In genomic region chr9:114214686-114215397, GRCh38 we compare ENCODE assay signal across 25 cellular contexts. TPM values are rescaled to one million over a fixed set of nuclear protein-coding genes. Genes with fewer than 3 reads are reported as not detected.
DNase-seq lines count a peak whose midpoint lies in the region; ATAC-seq and TF ChIP-seq lines count a peak whose summit lies in the region.
"Had no signal": no experiment of that assay in that cellular context is flagged by ENCODE, and none has a peak within 500 bp of the region (broad histone marks: within the 10 kb centered on the region; RNA-seq: fewer than 3 reads in every experiment).

No MANE protein-coding gene starts in this region.

- in situ Hi-C loops in gastrocnemius medialis (cut with MboI; ENCODE audit: low sequenced_read_pairs in 4 of 4) = loop anchor here in 1 of 4 donors (5.0 kb wide), 1 partner anchor 38 kb away; no protein-coding TSS in a partner anchor

- H3K9me3 ChIP-seq in MG63 (no peaks in the 10 kb centered on the region), right atrium auricular region (no peaks in the 10 kb centered on the region), gastrocnemius medialis (no peaks in the 10 kb centered on the region)
- H3K9me3 ChIP-seq: BLaER1, neutrophil, transverse colon had no signal

- H3K4me1 ChIP-seq in right atrium auricular region (peaks cover 0 to 50% of the 10 kb centered on the region in 2 donors), gastrocnemius medialis (peaks cover 16 to 20% of the 10 kb centered on the region in 2 donors)

- ATAC-seq in gastrocnemius medialis = peak; percentile 78 to 79
- no peak for ATAC-seq in HG02885 (IDR thresholded peaks at IDR 0.05; ENCODE audit: poor library complexity, unreplicated experiment)

- no peaks in the 10 kb centered on the region for H3K27me3 Mint-ChIP-seq in Calu3 (ENCODE audit: unreplicated experiment)
- H3K27me3 Mint-ChIP-seq: stimulated activated naive CD8-positive, alpha-beta T cell treated with anti-CD3 and anti-CD28 coated beads, Interleukin-15, Interleukin-2, amounts not matched to agents 100 ng/mL and 50 ng/mL, for 24 hours had no signal

- DNase-seq in MG63 (peak; percentile 36), coronary artery (ENCODE audit: low spot score) (no peak), right atrium auricular region (ENCODE audit: low spot score) (no peak), gastrocnemius medialis (peak; percentile 20 to 48), NAMALWA (ENCODE audit: low spot score) (no peak), medulla oblongata (ENCODE audit: extremely low spot score) (no peak), Calu3 (no peak)
- DNase-seq: ACHN; activated CD4-positive, alpha-beta T cell treated with anti-CD3 and anti-CD28 coated beads, Interleukin-2, amount 50 U/mL, for 4 hours; activated CD4-positive, CD25-positive, alpha-beta regulatory T cell; activated naive CD4-positive, alpha-beta T cell treated with Interleukin-2 at 50 U/mL for 16 hours; cortex of kidney; endodermal cell; GOT3; kidney; NCI-H1417; NCI-H2081; NCI-H2227 treated with DMSO at 0.1 percent for 48 hours; transverse colon had no signal

- intact Hi-C loops in gastrocnemius medialis (cut with DNase I; ENCODE audit: low total_unique reads) (no loop called here), Calu3 (cut with micrococcal nuclease; ENCODE audit: unreplicated experiment) (no loop called here)

- H3K36me3 ChIP-seq in MG63 (no peaks in the 10 kb centered on the region; the same call in 1 of the 2 replicates), right atrium auricular region (no peaks in the 10 kb centered on the region), gastrocnemius medialis (no peaks in the 10 kb centered on the region)
- H3K36me3 ChIP-seq: neutrophil, transverse colon had no signal

- TF ChIP-seq CTCF in coronary artery (IDR thresholded peaks at IDR 0.05) = no peak
- TF ChIP-seq CTCF in right atrium auricular region (IDR thresholded peaks at IDR 0.05) = no peak
- no peak for TF ChIP-seq CTCF in gastrocnemius medialis (IDR thresholded peaks at IDR 0.05 in 4 of 5, conservative IDR thresholded peaks at IDR 0.05 in 1 of 5)
- no peak for TF ChIP-seq CTCF in Calu3 (IDR thresholded peaks at IDR 0.05; ENCODE audit: unreplicated experiment)

- H3K27ac Mint-ChIP-seq in Calu3 (ENCODE audit: unreplicated experiment) = no peak overlapping the region
- H3K27ac Mint-ChIP-seq: endodermal cell; stimulated activated naive CD8-positive, alpha-beta T cell treated with anti-CD3 and anti-CD28 coated beads, Interleukin-15, Interleukin-2, amounts not matched to agents 100 ng/mL and 50 ng/mL, for 24 hours had no signal

- H3K36me3 Mint-ChIP-seq in Calu3 (ENCODE audit: insufficient read depth, unreplicated experiment) = no peaks in the 10 kb centered on the region

- H3K4me1 Mint-ChIP-seq in Calu3 (ENCODE audit: low read depth, unreplicated experiment) = no peaks in the 10 kb centered on the region
- H3K4me1 Mint-ChIP-seq: endodermal cell had no signal

- CTCF ChIA-PET in Calu3 (lab: Charles Lee) = interaction anchor here (1.0 kb wide), 1 partner anchor 9 kb away, joined by 3 read pairs; no protein-coding TSS in a partner anchor

- H3K27me3 ChIP-seq in MG63 = no peaks in the 10 kb centered on the region
- no peaks in the 10 kb centered on the region for H3K27me3 ChIP-seq in right atrium auricular region
- no peaks in the 10 kb centered on the region for H3K27me3 ChIP-seq in gastrocnemius medialis
- H3K27me3 ChIP-seq: BLaER1, neutrophil, transverse colon had no signal

- no peak overlapping the region for H3K4me3 ChIP-seq in MG63
- no peak overlapping the region for H3K4me3 ChIP-seq in coronary artery
- H3K4me3 ChIP-seq in right atrium auricular region = no peak overlapping the region
- H3K4me3 ChIP-seq in gastrocnemius medialis = no peak overlapping the region
- H3K4me3 ChIP-seq: BLaER1, lung, skin epidermis, transverse colon had no signal

- no peaks in the 10 kb centered on the region for H3K9me3 Mint-ChIP-seq in Calu3 (ENCODE audit: low read depth, unreplicated experiment)
- H3K9me3 Mint-ChIP-seq: endodermal cell; stimulated activated naive CD8-positive, alpha-beta T cell treated with anti-CD3 and anti-CD28 coated beads, Interleukin-15, Interleukin-2, amounts not matched to agents 100 ng/mL and 50 ng/mL, for 24 hours had no signal

- no peak for TF ChIP-seq POLR2A in gastrocnemius medialis (IDR thresholded peaks at IDR 0.05)

- no TSS peak for BruUV-seq in Calu3 (replicated peaks; lab: Mats Ljungman, UMichigan)

- H3K4me3 Mint-ChIP-seq in Calu3 (ENCODE audit: low read depth, unreplicated experiment) = no peak overlapping the region
- H3K4me3 Mint-ChIP-seq: endodermal cell; stimulated activated naive CD8-positive, alpha-beta T cell treated with anti-CD3 and anti-CD28 coated beads, Interleukin-15, Interleukin-2, amounts not matched to agents 100 ng/mL and 50 ng/mL, for 24 hours had no signal

- peak overlapping the region; percentile 54 to 80 for H3K27ac ChIP-seq in coronary artery
- H3K27ac ChIP-seq in right atrium auricular region = peak overlapping the region; percentile 1 to 42
- H3K27ac ChIP-seq in gastrocnemius medialis = peak overlapping the region in 2 of 4 donors; percentile 48 to 50
- H3K27ac ChIP-seq: BLaER1, neutrophil, transverse colon had no signal

RNA-seq across cellular contexts. Expression of gene COL27A1, which starts 59.5 kb away (rescaled TPM):
- 1.1 and 1.3 TPM in 2 replicates for total RNA-seq in MG63 (2014; rRNA removed; shearing (Covaris generic); ENCODE audit: low replicate concordance)
- total RNA-seq in right atrium auricular region = 1 to 10 TPM; 1.5 to 2.7 TPM
- total RNA-seq in gastrocnemius medialis = 1 to 10 TPM in 2 of 4 donors, under 1 TPM in 2; 0.42 to 1.4 (median 0.95) TPM
- total RNA-seq in Calu3 (2022) = 20.1 and 21.4 TPM in 2 replicates

Comparison
In these comparisons a context has a peak if more than half of its experiments do, and no peak if none do; other contexts are left out.
1. DNase-seq: peak in MG63 (single experiment) and gastrocnemius medialis (2 of 2); none in coronary artery (single experiment), right atrium auricular region (single experiment), NAMALWA (single experiment), medulla oblongata (single experiment) and Calu3 (single experiment).